Comparison of ENCODE assay signal across 29 cellular contexts in genomic region chr1:68147534-68147933, GRCh38.
"Had no signal": no experiment of that assay in that cellular context is flagged by ENCODE, and none has a peak within 500 bp of the region (broad histone marks: within the 10 kb centered on the region; RNA-seq: fewer than 3 reads in every experiment).

No MANE protein-coding gene starts in this region.

- H3K27me3 ChIP-seq: ascending aorta had no signal

- H3K27ac ChIP-seq: ascending aorta had no signal

- DNase-seq: activated B cell treated with CpG ODN at 0.5 μM for 24 hours; activated CD4-positive, alpha-beta memory T cell treated with anti-CD3 and anti-CD28 coated beads for 36 hours; activated CD4-positive, alpha-beta T cell treated with anti-CD3 and anti-CD28 coated beads for 1 hour; activated CD4-positive, alpha-beta T cell treated with anti-CD3 and anti-CD28 coated beads, Interleukin-2, amount 10 ng/mL, durations not matched to agents 24 days and 14 days; activated CD8-positive, alpha-beta memory T cell treated with anti-CD3 and anti-CD28 coated beads for 24 hours; activated effector memory CD4-positive, alpha-beta T cell treated with anti-CD3 and anti-CD28 coated beads, Interleukin-2, amount 50 U/mL, for 16 hours; activated naive CD4-positive, alpha-beta T cell treated with Interleukin-2 at 50 U/mL for 16 hours; activated naive CD8-positive, alpha-beta T cell treated with anti-CD3 and anti-CD28 coated beads, Interleukin-2, amount 50 U/mL, for 24 hours; activated T-cell treated with anti-CD3 and anti-CD28 coated beads, Interleukin-2, amount 50 U/mL, for 4 hours; amniotic stem cell; IMR-90; Kasumi-1; KBM-7; NCI-H2029; NCI-H2107; NCI-H2171 treated with DMSO at 0.1 percent for 48 hours; NCI-H226; NCI-H526; NCI-H774; NK-92 treated with Interleukin-12 subunit alpha and Interleukin-12 subunit beta, amount 100 ng/mL, for 24 hours; OCI-M1; RPMI8226; SHP77 treated with DMSO at 0.1 percent for 48 hours; T-helper 2 cell; T1000 had no signal

- H3K9me3 ChIP-seq: ascending aorta had no signal

- ATAC-seq: activated naive CD4-positive, alpha-beta T cell treated with anti-CD3 and anti-CD28 coated beads, Interleukin-2, amount 50 U/mL, for 72 hours; activated naive CD8-positive, alpha-beta T cell treated with anti-CD3 and anti-CD28 coated beads, Interleukin-2, amount 50 U/mL, for 24 hours; activated T-cell treated with anti-CD3 and anti-CD28 coated beads, Interleukin-2, amount 50 U/mL, for 4 hours; Panc1 had no signal

- H3K36me3 Mint-ChIP-seq: activated CD4-positive, alpha-beta memory T cell treated with anti-CD3 and anti-CD28 coated beads for 36 hours; activated naive CD4-positive, alpha-beta T cell treated with anti-CD3 and anti-CD28 coated beads, Interleukin-2, amount 50 U/mL, for 72 hours had no signal

- H3K4me1 ChIP-seq: ascending aorta had no signal

- H3K27ac Mint-ChIP-seq: activated B cell treated with CpG ODN at 0.5 μM for 24 hours; activated CD4-positive, alpha-beta memory T cell treated with anti-CD3 and anti-CD28 coated beads for 36 hours; activated CD4-positive, alpha-beta T cell treated with anti-CD3 and anti-CD28 coated beads, Interleukin-2, amount 10 ng/mL, durations not matched to agents 24 days and 14 days; activated naive CD4-positive, alpha-beta T cell treated with anti-CD3 and anti-CD28 coated beads, Interleukin-2, amount 50 U/mL, for 72 hours; activated naive CD8-positive, alpha-beta T cell treated with anti-CD3 and anti-CD28 coated beads, Interleukin-2, amount 50 U/mL, for 24 hours had no signal

- H3K4me3 Mint-ChIP-seq: activated B cell treated with CpG ODN at 0.5 μM for 24 hours; activated CD4-positive, alpha-beta memory T cell treated with anti-CD3 and anti-CD28 coated beads for 36 hours; activated CD4-positive, alpha-beta T cell treated with anti-CD3 and anti-CD28 coated beads, Interleukin-2, amount 10 ng/mL, durations not matched to agents 24 days and 14 days; activated naive CD8-positive, alpha-beta T cell treated with anti-CD3 and anti-CD28 coated beads, Interleukin-2, amount 50 U/mL, for 24 hours; activated T-cell treated with anti-CD3 and anti-CD28 coated beads, Interleukin-2, amount 50 U/mL, for 4 hours; brain had no signal

- H3K27me3 Mint-ChIP-seq: activated B cell treated with CpG ODN at 0.5 μM for 24 hours; activated CD4-positive, alpha-beta T cell treated with anti-CD3 and anti-CD28 coated beads, Interleukin-2, amount 10 ng/mL, durations not matched to agents 24 days and 14 days had no signal

- H3K4me1 Mint-ChIP-seq: activated B cell treated with CpG ODN at 0.5 μM for 24 hours; activated CD4-positive, alpha-beta T cell treated with anti-CD3 and anti-CD28 coated beads, Interleukin-2, amount 10 ng/mL, durations not matched to agents 24 days and 14 days; activated naive CD8-positive, alpha-beta T cell treated with anti-CD3 and anti-CD28 coated beads, Interleukin-2, amount 50 U/mL, for 24 hours had no signal

- H3K9me3 Mint-ChIP-seq: activated B cell treated with CpG ODN at 0.5 μM for 24 hours; activated CD4-positive, alpha-beta memory T cell treated with anti-CD3 and anti-CD28 coated beads for 36 hours; activated CD4-positive, alpha-beta T cell treated with anti-CD3 and anti-CD28 coated beads, Interleukin-2, amount 10 ng/mL, durations not matched to agents 24 days and 14 days; activated naive CD4-positive, alpha-beta T cell treated with anti-CD3 and anti-CD28 coated beads, Interleukin-2, amount 50 U/mL, for 72 hours; activated naive CD8-positive, alpha-beta T cell treated with anti-CD3 and anti-CD28 coated beads, Interleukin-2, amount 50 U/mL, for 24 hours; activated T-cell treated with anti-CD3 and anti-CD28 coated beads, Interleukin-2, amount 50 U/mL, for 4 hours; brain had no signal

- H3K4me3 ChIP-seq: ascending aorta had no signal
